In the genomic region with DNA sequence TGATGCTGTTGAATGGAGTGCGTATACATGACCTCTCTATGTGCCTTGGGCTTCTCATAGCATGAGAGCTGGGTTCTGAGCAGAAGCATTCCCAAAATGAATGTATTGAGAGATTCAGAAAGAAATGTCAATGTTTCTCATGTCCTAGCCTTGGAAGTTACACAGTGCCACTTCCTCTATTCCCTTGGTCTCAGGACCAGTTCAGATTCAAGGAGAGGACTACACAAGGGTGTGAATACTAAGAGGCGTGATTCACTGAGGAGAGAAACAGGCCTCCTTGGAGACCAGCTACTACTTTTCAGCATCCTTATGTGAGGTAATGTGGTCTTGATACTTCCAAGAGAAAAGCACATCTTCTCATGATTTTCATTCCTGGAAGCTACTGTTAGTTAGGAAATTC, we compare ENCODE assay signal across 15 cellular contexts. TPM values are rescaled to one million over a fixed set of nuclear protein-coding genes. Genes with fewer than 3 reads are reported as not detected.
"Had no signal": no experiment of that assay in that cellular context is flagged by ENCODE, and none has a peak within 500 bp of the region (broad histone marks: within the 10 kb centered on the region; RNA-seq: fewer than 3 reads in every experiment).

No MANE protein-coding gene starts in this region.

- H3K9me3 Mint-ChIP-seq: activated CD4-positive, alpha-beta T cell treated with anti-CD3 and anti-CD28 coated beads, Interleukin-2, amount 10 ng/mL, durations not matched to agents 7 days and 5 days; neural crest cell had no signal

- ATAC-seq: heart right ventricle, left ventricle myocardium superior had no signal

- H3K9me3 ChIP-seq: esophagus muscularis mucosa, heart right ventricle, tibial artery had no signal

- H3K4me3 ChIP-seq: esophagus muscularis mucosa, heart right ventricle, tibial artery had no signal

- H3K27ac Mint-ChIP-seq: activated CD4-positive, alpha-beta T cell treated with anti-CD3 and anti-CD28 coated beads, Interleukin-2, amount 10 ng/mL, durations not matched to agents 7 days and 5 days; progenitor cell of endocrine pancreas had no signal

- H3K27ac ChIP-seq: esophagus muscularis mucosa, heart right ventricle, tibial artery had no signal

- DNase-seq: activated CD4-positive, alpha-beta T cell treated with anti-CD3 and anti-CD28 coated beads, Interleukin-2, amount 10 ng/mL, durations not matched to agents 7 days and 5 days; activated CD4-positive, CD25-positive, alpha-beta regulatory T cell; activated effector memory CD4-positive, alpha-beta T cell treated with Interleukin-2 at 50 U/mL for 16 hours; activated naive CD4-positive, alpha-beta T cell treated with anti-CD3 and anti-CD28 coated beads, Interleukin-2, amount 50 U/mL, for 16 hours; amniotic stem cell; effector CD4-positive, alpha-beta T cell; heart right ventricle; left ventricle myocardium superior; stimulated activated naive CD4-positive, alpha-beta T cell treated with Interleukin-2 at 50 U/mL for 16 hours; substantia nigra; tibial artery had no signal

- H3K27me3 Mint-ChIP-seq: activated CD4-positive, alpha-beta T cell treated with anti-CD3 and anti-CD28 coated beads, Interleukin-2, amount 10 ng/mL, durations not matched to agents 7 days and 5 days; progenitor cell of endocrine pancreas had no signal

- H3K4me3 Mint-ChIP-seq: activated CD4-positive, alpha-beta T cell treated with anti-CD3 and anti-CD28 coated beads, Interleukin-2, amount 10 ng/mL, durations not matched to agents 7 days and 5 days; neural crest cell had no signal

- H3K27me3 ChIP-seq: esophagus muscularis mucosa, heart right ventricle, tibial artery had no signal

RNA-seq across cellular contexts. Expression of a gene that starts 55.1 kb away (rescaled TPM):
- total RNA-seq: myocyte had no signal
